Comparison of ENCODE assay signal across 1 cellular context in the genomic region with DNA sequence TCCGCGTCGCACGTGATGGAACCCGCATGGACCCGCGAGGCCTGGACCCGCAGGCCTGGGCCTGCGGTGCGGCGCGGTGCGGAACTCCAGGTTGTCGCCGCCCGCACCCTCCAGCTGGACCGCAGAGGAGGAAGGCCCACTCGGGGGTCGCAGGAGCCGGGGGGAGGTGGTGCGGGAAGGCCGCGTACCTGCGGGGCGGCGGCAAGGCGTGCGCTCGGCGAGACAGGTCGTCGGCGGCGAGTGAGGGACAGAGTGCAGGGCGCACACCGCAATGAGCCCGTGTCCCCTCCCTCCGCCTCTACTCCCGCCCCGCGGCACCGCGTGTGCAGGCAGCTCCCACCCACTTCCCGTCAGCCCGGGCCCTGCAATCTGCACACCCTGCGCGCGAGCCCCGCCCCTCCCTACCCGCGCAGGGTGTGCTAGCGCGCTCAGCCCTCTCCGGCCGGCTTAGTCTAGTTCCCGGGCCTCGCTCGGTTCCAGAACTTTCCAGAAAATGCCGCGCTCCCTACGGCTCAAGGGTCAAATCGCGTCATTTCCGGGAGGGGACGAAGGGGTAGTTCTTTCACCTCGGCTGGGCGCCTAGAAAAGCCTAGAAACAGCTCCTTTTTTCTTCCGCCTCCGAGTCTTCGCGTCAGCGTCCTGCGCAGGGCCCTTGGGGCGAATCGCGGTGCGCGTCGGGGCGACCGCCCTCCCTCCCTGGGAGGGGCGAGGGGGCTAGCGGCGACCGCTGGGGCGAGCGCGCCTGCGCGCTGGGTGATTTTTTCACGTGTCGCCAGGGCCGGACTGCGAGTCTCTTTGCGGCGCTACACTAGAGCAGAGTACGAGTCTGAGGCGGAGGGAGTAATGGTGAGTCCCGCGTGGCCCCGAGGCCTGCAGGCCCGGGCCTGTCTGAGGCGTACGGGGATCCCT.
A peak's percentile ranks its signal among the peaks of the same experiment; 100 is the strongest.
TF ChIP-seq lines count a peak whose summit lies in the region.

A gene (minus strand): TSS at position 247 of the 909 bp plus-strand sequence. CDS start 992 bp downstream, outside the sequence.
A gene (plus strand): TSS at position 786 of the 909 bp plus-strand sequence. CDS start 58 bp downstream, at position 844.

TF ChIP-seq in HepG2, 621 proteins besides CTCF, POLR2A, EP300 and RAD21 (continued from another document and continues in another):
- TF ChIP-seq, protein P1, sequence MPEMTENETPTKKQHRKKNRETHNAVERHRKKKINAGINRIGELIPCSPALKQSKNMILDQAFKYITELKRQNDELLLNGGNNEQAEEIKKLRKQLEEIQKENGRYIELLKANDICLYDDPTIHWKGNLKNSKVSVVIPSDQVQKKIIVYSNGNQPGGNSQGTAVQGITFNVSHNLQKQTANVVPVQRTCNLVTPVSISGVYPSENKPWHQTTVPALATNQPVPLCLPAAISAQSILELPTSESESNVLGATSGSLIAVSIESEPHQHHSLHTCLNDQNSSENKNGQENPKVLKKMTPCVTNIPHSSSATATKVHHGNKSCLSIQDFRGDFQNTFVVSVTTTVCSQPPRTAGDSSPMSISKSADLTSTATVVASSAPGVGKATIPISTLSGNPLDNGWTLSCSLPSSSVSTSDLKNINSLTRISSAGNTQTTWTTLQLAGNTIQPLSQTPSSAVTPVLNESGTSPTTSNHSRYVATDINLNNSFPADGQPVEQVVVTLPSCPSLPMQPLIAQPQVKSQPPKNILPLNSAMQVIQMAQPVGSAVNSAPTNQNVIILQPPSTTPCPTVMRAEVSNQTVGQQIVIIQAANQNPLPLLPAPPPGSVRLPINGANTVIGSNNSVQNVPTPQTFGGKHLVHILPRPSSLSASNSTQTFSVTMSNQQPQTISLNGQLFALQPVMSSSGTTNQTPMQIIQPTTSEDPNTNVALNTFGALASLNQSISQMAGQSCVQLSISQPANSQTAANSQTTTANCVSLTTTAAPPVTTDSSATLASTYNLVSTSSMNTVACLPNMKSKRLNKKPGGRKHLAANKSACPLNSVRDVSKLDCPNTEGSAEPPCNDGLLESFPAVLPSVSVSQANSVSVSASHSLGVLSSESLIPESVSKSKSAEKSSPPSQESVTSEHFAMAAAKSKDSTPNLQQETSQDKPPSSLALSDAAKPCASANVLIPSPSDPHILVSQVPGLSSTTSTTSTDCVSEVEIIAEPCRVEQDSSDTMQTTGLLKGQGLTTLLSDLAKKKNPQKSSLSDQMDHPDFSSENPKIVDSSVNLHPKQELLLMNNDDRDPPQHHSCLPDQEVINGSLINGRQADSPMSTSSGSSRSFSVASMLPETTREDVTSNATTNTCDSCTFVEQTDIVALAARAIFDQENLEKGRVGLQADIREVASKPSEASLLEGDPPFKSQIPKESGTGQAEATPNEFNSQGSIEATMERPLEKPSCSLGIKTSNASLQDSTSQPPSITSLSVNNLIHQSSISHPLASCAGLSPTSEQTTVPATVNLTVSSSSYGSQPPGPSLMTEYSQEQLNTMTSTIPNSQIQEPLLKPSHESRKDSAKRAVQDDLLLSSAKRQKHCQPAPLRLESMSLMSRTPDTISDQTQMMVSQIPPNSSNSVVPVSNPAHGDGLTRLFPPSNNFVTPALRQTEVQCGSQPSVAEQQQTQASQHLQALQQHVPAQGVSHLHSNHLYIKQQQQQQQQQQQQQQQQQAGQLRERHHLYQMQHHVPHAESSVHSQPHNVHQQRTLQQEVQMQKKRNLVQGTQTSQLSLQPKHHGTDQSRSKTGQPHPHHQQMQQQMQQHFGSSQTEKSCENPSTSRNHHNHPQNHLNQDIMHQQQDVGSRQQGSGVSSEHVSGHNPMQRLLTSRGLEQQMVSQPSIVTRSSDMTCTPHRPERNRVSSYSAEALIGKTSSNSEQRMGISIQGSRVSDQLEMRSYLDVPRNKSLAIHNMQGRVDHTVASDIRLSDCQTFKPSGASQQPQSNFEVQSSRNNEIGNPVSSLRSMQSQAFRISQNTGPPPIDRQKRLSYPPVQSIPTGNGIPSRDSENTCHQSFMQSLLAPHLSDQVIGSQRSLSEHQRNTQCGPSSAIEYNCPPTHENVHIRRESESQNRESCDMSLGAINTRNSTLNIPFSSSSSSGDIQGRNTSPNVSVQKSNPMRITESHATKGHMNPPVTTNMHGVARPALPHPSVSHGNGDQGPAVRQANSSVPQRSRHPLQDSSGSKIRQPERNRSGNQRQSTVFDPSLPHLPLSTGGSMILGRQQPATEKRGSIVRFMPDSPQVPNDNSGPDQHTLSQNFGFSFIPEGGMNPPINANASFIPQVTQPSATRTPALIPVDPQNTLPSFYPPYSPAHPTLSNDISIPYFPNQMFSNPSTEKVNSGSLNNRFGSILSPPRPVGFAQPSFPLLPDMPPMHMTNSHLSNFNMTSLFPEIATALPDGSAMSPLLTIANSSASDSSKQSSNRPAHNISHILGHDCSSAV (CRISPR knock-in tag; IDR thresholded peaks at IDR 0.05; ENCODE audit: borderline replicate concordance): no peak
- TF ChIP-seq ZNF615 (CRISPR knock-in tag; IDR thresholded peaks at IDR 0.05; ENCODE audit: borderline replicate concordance) (no peak; the same call in 1 of the 2 replicates), ZC3H13 (CRISPR knock-in tag; IDR thresholded peaks at IDR 0.05) (peak; percentile 94), NPAS2 (CRISPR knock-in tag; IDR thresholded peaks at IDR 0.05; ENCODE audit: borderline replicate concordance) (no peak), ZNF225 (CRISPR knock-in tag; IDR thresholded peaks at IDR 0.05) (peak; percentile 96), RAD51 (IDR thresholded peaks at IDR 0.05; ENCODE audit: borderline replicate concordance) (no peak), EHMT2 (IDR thresholded peaks at IDR 0.05; ENCODE audit: borderline replicate concordance, low read depth, low read length) (no peak), ZNF235 (CRISPR knock-in tag; IDR thresholded peaks at IDR 0.05; ENCODE audit: borderline replicate concordance) (peak; percentile 96), ARNT (IDR thresholded peaks at IDR 0.05) (peak; percentile 88; the same call in 1 of the 2 replicates), ZNF674 (CRISPR knock-in tag; IDR thresholded peaks at IDR 0.05; ENCODE audit: low read depth) (peak; percentile 93), SMAD9 (CRISPR knock-in tag; IDR thresholded peaks at IDR 0.05) (no peak), CREM (IDR thresholded peaks at IDR 0.05) (peak; percentile 98), CREM (CRISPR knock-in tag; IDR thresholded peaks at IDR 0.05) (peak; percentile 64), WIZ (CRISPR knock-in tag; IDR thresholded peaks at IDR 0.05) (peak; percentile 98), ZFP37 (CRISPR knock-in tag; IDR thresholded peaks at IDR 0.05; ENCODE audit: borderline replicate concordance) (peak; percentile 23; the same call in 1 of the 2 replicates), ZFP62 (CRISPR knock-in tag; IDR thresholded peaks at IDR 0.05) (no peak; the same call in none of the 2 replicates), ZNF207 (IDR thresholded peaks at IDR 0.05; ENCODE audit: borderline replicate concordance) (no peak), ZNF124 (CRISPR knock-in tag; IDR thresholded peaks at IDR 0.05) (no peak; the same call in none of the 2 replicates), CBX1 (IDR thresholded peaks at IDR 0.05; ENCODE audit: low read depth) (peak; percentile 94), ZSCAN30 (CRISPR knock-in tag; IDR thresholded peaks at IDR 0.05) (peak; percentile 46; the same call in 1 of the 2 replicates), ZNF572 (CRISPR knock-in tag; IDR thresholded peaks at IDR 0.05) (peak; percentile 70; the same call in 1 of the 2 replicates)
- TF ChIP-seq, protein P2, sequence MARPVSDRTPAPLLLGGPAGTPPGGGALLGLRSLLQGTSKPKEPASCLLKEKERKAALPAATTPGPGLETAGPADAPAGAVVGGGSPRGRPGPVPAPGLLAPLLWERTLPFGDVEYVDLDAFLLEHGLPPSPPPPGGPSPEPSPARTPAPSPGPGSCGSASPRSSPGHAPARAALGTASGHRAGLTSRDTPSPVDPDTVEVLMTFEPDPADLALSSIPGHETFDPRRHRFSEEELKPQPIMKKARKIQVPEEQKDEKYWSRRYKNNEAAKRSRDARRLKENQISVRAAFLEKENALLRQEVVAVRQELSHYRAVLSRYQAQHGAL (CRISPR knock-in tag; IDR thresholded peaks at IDR 0.05; ENCODE audit: not compliant biosample characterization): peak; percentile 84
- TF ChIP-seq, protein P3, sequence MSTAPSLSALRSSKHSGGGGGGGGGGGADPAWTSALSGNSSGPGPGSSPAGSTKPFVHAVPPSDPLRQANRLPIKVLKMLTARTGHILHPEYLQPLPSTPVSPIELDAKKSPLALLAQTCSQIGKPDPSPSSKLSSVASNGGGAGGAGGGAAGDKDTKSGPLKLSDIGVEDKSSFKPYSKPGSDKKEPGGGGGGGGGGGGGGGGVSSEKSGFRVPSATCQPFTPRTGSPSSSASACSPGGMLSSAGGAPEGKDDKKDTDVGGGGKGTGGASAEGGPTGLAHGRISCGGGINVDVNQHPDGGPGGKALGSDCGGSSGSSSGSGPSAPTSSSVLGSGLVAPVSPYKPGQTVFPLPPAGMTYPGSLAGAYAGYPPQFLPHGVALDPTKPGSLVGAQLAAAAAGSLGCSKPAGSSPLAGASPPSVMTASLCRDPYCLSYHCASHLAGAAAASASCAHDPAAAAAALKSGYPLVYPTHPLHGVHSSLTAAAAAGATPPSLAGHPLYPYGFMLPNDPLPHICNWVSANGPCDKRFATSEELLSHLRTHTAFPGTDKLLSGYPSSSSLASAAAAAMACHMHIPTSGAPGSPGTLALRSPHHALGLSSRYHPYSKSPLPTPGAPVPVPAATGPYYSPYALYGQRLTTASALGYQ (CRISPR knock-in tag; IDR thresholded peaks at IDR 0.05): peak; percentile 96
- TF ChIP-seq, protein P4, sequence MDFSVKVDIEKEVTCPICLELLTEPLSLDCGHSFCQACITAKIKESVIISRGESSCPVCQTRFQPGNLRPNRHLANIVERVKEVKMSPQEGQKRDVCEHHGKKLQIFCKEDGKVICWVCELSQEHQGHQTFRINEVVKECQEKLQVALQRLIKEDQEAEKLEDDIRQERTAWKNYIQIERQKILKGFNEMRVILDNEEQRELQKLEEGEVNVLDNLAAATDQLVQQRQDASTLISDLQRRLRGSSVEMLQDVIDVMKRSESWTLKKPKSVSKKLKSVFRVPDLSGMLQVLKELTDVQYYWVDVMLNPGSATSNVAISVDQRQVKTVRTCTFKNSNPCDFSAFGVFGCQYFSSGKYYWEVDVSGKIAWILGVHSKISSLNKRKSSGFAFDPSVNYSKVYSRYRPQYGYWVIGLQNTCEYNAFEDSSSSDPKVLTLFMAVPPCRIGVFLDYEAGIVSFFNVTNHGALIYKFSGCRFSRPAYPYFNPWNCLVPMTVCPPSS (IDR thresholded peaks at IDR 0.05): no peak
- TF ChIP-seq, protein P5, sequence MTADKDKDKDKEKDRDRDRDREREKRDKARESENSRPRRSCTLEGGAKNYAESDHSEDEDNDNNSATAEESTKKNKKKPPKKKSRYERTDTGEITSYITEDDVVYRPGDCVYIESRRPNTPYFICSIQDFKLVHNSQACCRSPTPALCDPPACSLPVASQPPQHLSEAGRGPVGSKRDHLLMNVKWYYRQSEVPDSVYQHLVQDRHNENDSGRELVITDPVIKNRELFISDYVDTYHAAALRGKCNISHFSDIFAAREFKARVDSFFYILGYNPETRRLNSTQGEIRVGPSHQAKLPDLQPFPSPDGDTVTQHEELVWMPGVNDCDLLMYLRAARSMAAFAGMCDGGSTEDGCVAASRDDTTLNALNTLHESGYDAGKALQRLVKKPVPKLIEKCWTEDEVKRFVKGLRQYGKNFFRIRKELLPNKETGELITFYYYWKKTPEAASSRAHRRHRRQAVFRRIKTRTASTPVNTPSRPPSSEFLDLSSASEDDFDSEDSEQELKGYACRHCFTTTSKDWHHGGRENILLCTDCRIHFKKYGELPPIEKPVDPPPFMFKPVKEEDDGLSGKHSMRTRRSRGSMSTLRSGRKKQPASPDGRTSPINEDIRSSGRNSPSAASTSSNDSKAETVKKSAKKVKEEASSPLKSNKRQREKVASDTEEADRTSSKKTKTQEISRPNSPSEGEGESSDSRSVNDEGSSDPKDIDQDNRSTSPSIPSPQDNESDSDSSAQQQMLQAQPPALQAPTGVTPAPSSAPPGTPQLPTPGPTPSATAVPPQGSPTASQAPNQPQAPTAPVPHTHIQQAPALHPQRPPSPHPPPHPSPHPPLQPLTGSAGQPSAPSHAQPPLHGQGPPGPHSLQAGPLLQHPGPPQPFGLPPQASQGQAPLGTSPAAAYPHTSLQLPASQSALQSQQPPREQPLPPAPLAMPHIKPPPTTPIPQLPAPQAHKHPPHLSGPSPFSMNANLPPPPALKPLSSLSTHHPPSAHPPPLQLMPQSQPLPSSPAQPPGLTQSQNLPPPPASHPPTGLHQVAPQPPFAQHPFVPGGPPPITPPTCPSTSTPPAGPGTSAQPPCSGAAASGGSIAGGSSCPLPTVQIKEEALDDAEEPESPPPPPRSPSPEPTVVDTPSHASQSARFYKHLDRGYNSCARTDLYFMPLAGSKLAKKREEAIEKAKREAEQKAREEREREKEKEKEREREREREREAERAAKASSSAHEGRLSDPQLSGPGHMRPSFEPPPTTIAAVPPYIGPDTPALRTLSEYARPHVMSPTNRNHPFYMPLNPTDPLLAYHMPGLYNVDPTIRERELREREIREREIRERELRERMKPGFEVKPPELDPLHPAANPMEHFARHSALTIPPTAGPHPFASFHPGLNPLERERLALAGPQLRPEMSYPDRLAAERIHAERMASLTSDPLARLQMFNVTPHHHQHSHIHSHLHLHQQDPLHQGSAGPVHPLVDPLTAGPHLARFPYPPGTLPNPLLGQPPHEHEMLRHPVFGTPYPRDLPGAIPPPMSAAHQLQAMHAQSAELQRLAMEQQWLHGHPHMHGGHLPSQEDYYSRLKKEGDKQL (CRISPR knock-in tag; IDR thresholded peaks at IDR 0.05; ENCODE audit: low read depth): no peak; the same call in 1 of the 2 replicates
- TF ChIP-seq, protein P6, sequence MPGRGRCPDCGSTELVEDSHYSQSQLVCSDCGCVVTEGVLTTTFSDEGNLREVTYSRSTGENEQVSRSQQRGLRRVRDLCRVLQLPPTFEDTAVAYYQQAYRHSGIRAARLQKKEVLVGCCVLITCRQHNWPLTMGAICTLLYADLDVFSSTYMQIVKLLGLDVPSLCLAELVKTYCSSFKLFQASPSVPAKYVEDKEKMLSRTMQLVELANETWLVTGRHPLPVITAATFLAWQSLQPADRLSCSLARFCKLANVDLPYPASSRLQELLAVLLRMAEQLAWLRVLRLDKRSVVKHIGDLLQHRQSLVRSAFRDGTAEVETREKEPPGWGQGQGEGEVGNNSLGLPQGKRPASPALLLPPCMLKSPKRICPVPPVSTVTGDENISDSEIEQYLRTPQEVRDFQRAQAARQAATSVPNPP (CRISPR knock-in tag; IDR thresholded peaks at IDR 0.05): peak; percentile 85; the same call in 1 of the 2 replicates
- TF ChIP-seq, protein P7, sequence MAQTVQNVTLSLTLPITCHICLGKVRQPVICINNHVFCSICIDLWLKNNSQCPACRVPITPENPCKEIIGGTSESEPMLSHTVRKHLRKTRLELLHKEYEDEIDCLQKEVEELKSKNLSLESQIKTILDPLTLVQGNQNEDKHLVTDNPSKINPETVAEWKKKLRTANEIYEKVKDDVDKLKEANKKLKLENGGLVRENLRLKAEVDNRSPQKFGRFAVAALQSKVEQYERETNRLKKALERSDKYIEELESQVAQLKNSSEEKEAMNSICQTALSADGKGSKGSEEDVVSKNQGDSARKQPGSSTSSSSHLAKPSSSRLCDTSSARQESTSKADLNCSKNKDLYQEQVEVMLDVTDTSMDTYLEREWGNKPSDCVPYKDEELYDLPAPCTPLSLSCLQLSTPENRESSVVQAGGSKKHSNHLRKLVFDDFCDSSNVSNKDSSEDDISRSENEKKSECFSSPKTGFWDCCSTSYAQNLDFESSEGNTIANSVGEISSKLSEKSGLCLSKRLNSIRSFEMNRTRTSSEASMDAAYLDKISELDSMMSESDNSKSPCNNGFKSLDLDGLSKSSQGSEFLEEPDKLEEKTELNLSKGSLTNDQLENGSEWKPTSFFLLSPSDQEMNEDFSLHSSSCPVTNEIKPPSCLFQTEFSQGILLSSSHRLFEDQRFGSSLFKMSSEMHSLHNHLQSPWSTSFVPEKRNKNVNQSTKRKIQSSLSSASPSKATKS (CRISPR knock-in tag; IDR thresholded peaks at IDR 0.05): no peak
